8 cellular contexts compared by ENCODE assay signal in the genomic region with DNA sequence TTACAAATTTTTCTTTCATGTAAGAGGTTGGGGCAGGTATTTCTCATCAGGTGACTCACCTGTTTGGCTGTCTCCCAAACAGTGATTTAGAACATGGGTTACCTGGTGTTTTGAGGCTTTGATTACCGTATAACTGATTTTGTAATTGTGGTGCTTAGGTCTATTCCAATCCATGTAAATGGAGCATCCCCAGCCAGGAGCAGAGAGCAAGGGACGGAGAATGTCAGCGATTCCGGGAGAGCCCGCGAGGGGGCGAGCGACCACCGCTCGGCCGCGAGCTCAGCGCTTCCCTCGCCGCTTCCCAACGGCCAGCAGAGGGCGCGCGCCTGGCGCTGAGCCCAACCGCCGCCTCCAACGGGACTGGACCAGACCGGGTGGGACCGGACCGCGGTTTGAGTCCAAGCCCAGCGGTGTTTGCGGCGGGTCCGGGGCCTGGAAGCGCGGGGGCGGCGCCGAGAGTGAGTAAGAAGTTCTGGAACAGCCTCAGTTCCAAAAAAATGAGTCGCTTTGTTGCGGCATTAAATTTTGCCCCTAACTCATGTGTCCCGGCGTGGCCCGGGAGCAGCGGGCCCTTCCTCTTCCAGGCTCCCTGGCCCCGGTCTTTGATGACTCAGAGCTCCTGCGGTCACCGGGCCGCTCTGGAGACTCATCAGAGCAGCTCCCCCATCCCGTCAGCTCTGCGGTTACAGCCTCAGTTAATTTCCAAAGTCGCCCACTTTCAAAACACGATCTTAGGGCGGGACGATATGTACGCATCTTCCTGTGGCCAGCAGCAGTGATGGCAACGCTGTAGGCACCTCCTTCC. TPM values are rescaled to one million over a fixed set of nuclear protein-coding genes. Genes with fewer than 3 reads are reported as not detected.
A peak's percentile ranks its signal among the peaks of the same experiment; 100 is the strongest.
DNase-seq lines count a peak whose midpoint lies in the region; ATAC-seq, FAIRE-seq and TF ChIP-seq lines count a peak whose summit lies in the region.
"Not testable (repeated sequence)": the region's sequence is repeated elsewhere in the genome, so short reads cannot be mapped to it uniquely, and the experiment has no call there.

No MANE protein-coding gene starts in this region.

- not testable (repeated sequence) for H3K36me3 Mint-ChIP-seq in astrocyte (ENCODE audit: low read depth, unreplicated experiment); natural killer cell treated with Interleukin-12 subunit alpha and Interleukin-12 subunit beta and Interleukin-15 and Interleukin-18, amount 100 ng/mL, for 72 hours

- intact Hi-C loops in Panc1 (cut with micrococcal nuclease; ENCODE audit: unreplicated experiment), result loop anchor here (5.0 kb wide), 1 partner anchor 186 kb away; no protein-coding TSS in a partner anchor

- peaks cover 12% of the 10 kb centered on the region; the same call in 1 of the 2 replicates for H3F3A ChIP-seq in GM23248 (ENCODE audit: insufficient read depth)

- H3K9me2 ChIP-seq in GM23248 (ENCODE audit: insufficient read depth), result not testable (repeated sequence)

- in situ Hi-C loops in GM23248 (cut with MboI); Panc1 (cut with HindIII; ENCODE audit: low pct_unique_long_range_greater_than_20kb, low sequenced_read_pairs): not testable (repeated sequence)

- TF ChIP-seq EP300 in upper lobe of left lung (IDR thresholded peaks at IDR 0.05), result not testable (repeated sequence)

- peak; percentile 88 for TF ChIP-seq CTCF in Panc1 (IDR thresholded peaks at IDR 0.05)
- TF ChIP-seq CTCF in astrocyte (IDR thresholded peaks at IDR 0.05; ENCODE audit: insufficient read depth, low read depth, low read length), result not testable (repeated sequence)
- peak; percentile 33 for TF ChIP-seq CTCF in fibroblast of villous mesenchyme (IDR thresholded peaks at IDR 0.05; ENCODE audit: insufficient read depth, low read depth, low read length)
- TF ChIP-seq CTCF in upper lobe of left lung (IDR thresholded peaks at IDR 0.05), result peak; percentile 47 to 94 (median 68)

- not testable (repeated sequence) for H3K4me1 Mint-ChIP-seq in astrocyte (ENCODE audit: low read depth, unreplicated experiment); natural killer cell treated with Interleukin-12 subunit alpha and Interleukin-12 subunit beta and Interleukin-15 and Interleukin-18, amount 100 ng/mL, for 72 hours (ENCODE audit: low read depth in 2 of 2)

- H3K36me3 ChIP-seq in GM23248 (ENCODE audit: low read depth); Panc1 (ENCODE audit: control insufficient read depth, insufficient read depth, low read length); astrocyte (ENCODE audit: insufficient read depth, low read length); upper lobe of left lung: not testable (repeated sequence)

- 0 to 1% methylated on average over 1 to 4 of the region's 54 CpGs for WGBS in GM23248 (ENCODE audit: low coverage in 1 of 2, low lambda C conversion rate in 2 of 2, missing lambda C conversion rate in 2 of 2), 2 experiments
- 0% methylated on average over 1 to 10 of the region's 54 CpGs for WGBS in upper lobe of left lung, 2 donors

- not testable (repeated sequence) for H3K27ac ChIP-seq in GM23248; Panc1 (ENCODE audit: low read length); astrocyte (ENCODE audit: low read depth, low read length); upper lobe of left lung

- not testable (repeated sequence) for H3K9me3 ChIP-seq in GM23248 (ENCODE audit: low read depth); Panc1 (ENCODE audit: control insufficient read depth, insufficient read depth, low read depth, low read length); astrocyte (ENCODE audit: insufficient read depth, low read depth, low read length); upper lobe of left lung

- not testable (repeated sequence) for BruUV-seq in Panc1 (replicated peaks; lab: Mats Ljungman, UMichigan)

- H3K27me3 Mint-ChIP-seq in astrocyte (ENCODE audit: low read depth, unreplicated experiment); natural killer cell treated with Interleukin-12 subunit alpha and Interleukin-12 subunit beta and Interleukin-15 and Interleukin-18, amount 100 ng/mL, for 72 hours: not testable (repeated sequence)

- H3K4me3 ChIP-seq in GM23248, result peak overlapping the region; percentile 38
- H3K4me3 ChIP-seq in Panc1 (ENCODE audit: low read depth in 2 of 2, low read length in 2 of 2); astrocyte (ENCODE audit: insufficient read depth, low read depth, low read length); fibroblast of villous mesenchyme (ENCODE audit: low read depth, low read length); upper lobe of left lung: not testable (repeated sequence)

- peak overlapping the region; percentile 62; the same call in 1 of the 2 replicates for H2AFZ ChIP-seq in GM23248
- not testable (repeated sequence) for H2AFZ ChIP-seq in astrocyte (ENCODE audit: low read depth, low read length)

- not testable (repeated sequence) for H3K4me3 Mint-ChIP-seq in astrocyte (ENCODE audit: unreplicated experiment); natural killer cell treated with Interleukin-12 subunit alpha and Interleukin-12 subunit beta and Interleukin-15 and Interleukin-18, amount 100 ng/mL, for 72 hours

- H3K9me3 Mint-ChIP-seq in astrocyte (ENCODE audit: unreplicated experiment); natural killer cell treated with Interleukin-12 subunit alpha and Interleukin-12 subunit beta and Interleukin-15 and Interleukin-18, amount 100 ng/mL, for 72 hours: not testable (repeated sequence)

- peak; percentile 6 for DNase-seq in GM23248
- DNase-seq in Panc1 (ENCODE audit: low read depth, low spot score), result peak; percentile 5
- not testable (repeated sequence) for DNase-seq in astrocyte (ENCODE audit: low read depth); fibroblast of villous mesenchyme (ENCODE audit: low read depth); natural killer cell treated with Interleukin-12 subunit alpha and Interleukin-12 subunit beta and Interleukin-15 and Interleukin-18, amount 100 ng/mL, for 72 hours (ENCODE audit: low spot score); upper lobe of left lung

- H3K27ac Mint-ChIP-seq in astrocyte (ENCODE audit: unreplicated experiment); natural killer cell treated with Interleukin-12 subunit alpha and Interleukin-12 subunit beta and Interleukin-15 and Interleukin-18, amount 100 ng/mL, for 72 hours: not testable (repeated sequence)

- CTCF ChIA-PET in Panc1 (lab: Charles Lee), result not testable (repeated sequence)

- H3K4me1 ChIP-seq in GM23248 (ENCODE audit: insufficient read depth) (peaks cover 12% of the 10 kb centered on the region; the same call in 1 of the 2 replicates), upper lobe of left lung (peaks cover 0 to 10% (median 2%) of the 10 kb centered on the region in 4 donors)
- H3K4me1 ChIP-seq in Panc1 (ENCODE audit: control insufficient read depth, insufficient read depth, low read length); astrocyte (ENCODE audit: insufficient read depth, low read length): not testable (repeated sequence)

- ATAC-seq in GM18502 (IDR thresholded peaks at IDR 0.05; ENCODE audit: poor library complexity, unreplicated experiment), result peak; percentile 68
- ATAC-seq in HG03460 (IDR thresholded peaks at IDR 0.05; ENCODE audit: unreplicated experiment), result peak; percentile 55
- ATAC-seq in Panc1, result peak; percentile 78
- peak; percentile 73 to 85 for ATAC-seq in natural killer cell treated with Interleukin-12 subunit alpha and Interleukin-12 subunit beta and Interleukin-15 and Interleukin-18, amount 100 ng/mL, for 72 hours
- ATAC-seq in upper lobe of left lung (ENCODE audit: low FRiP score in 2 of 2), result peak; percentile 86 to 88

- FAIRE-seq in astrocyte (lab: Jason Lieb, UNC), result not testable (repeated sequence)

- not testable (repeated sequence) for H3K27me3 ChIP-seq in GM23248 (replicated peaks; ENCODE audit: insufficient read depth); Panc1 (ENCODE audit: control insufficient read depth, insufficient read depth, low read length); astrocyte (ENCODE audit: insufficient read depth, low read length); upper lobe of left lung

- TF ChIP-seq POLR2A in upper lobe of left lung (IDR thresholded peaks at IDR 0.05), result not testable (repeated sequence)

- H3K9ac ChIP-seq in GM23248, result peak overlapping the region; percentile 2; the same call in 1 of the 2 replicates
- not testable (repeated sequence) for H3K9ac ChIP-seq in astrocyte (ENCODE audit: low read length)

- POLR2A ChIA-PET in Panc1 (lab: Charles Lee), result not testable (repeated sequence)

- peak overlapping the region; percentile 13 for H3K4me2 ChIP-seq in GM23248 (ENCODE audit: unreplicated experiment)
- H3K4me2 ChIP-seq in astrocyte (ENCODE audit: low read length), result peak overlapping the region; percentile 40

- not testable (repeated sequence) for H3K79me2 ChIP-seq in GM23248 (ENCODE audit: insufficient read depth); astrocyte (ENCODE audit: insufficient read depth, low read length)

- not testable (repeated sequence) for H4K20me1 ChIP-seq in GM23248 (ENCODE audit: insufficient read depth); astrocyte (ENCODE audit: insufficient read depth, low read length)

RNA-seq across cellular contexts. Expression of a gene that starts 37.9 kb away (rescaled TPM):
- 11.1 and 20.8 TPM in 2 replicates for total RNA-seq in GM23248 (2014; rRNA removed; shearing (Covaris generic))
- polyA plus RNA-seq in GM23248 (2016; fragmentation: Nextera tagmentation; extraction: Ambion mirVana), result 15.0 and 17.0 TPM in 2 replicates
- total RNA-seq in Panc1 (2021; ENCODE audit: unreplicated experiment), result 5.3 TPM
- polyA plus RNA-seq in Panc1 (2012; ENCODE audit: insufficient read length), result 3.8 TPM
- 7.1 and 8.4 TPM in 2 replicates for total RNA-seq in astrocyte
- 11.6 and 23.3 TPM in 2 replicates for total RNA-seq in fibroblast of villous mesenchyme
- 1 to 10 TPM; 4.3 to 4.8 TPM for total RNA-seq in natural killer cell treated with Interleukin-12 subunit alpha and Interleukin-12 subunit beta and Interleukin-15 and Interleukin-18, amount 100 ng/mL, for 72 hours
- total RNA-seq in upper lobe of left lung, result 10 to 100 TPM; 43.1 to 79.6 (median 57.4) TPM

RNA-seq across cellular contexts. Expression of a gene that starts 56.4 kb away (rescaled TPM):
- total RNA-seq in GM23248 (2014; rRNA removed; shearing (Covaris generic)), result 1.7 and 2.9 TPM in 2 replicates
- polyA plus RNA-seq in GM23248 (2016; fragmentation: Nextera tagmentation; extraction: Ambion mirVana), result 2.0 and 2.2 TPM in 2 replicates
- total RNA-seq in Panc1 (2021; ENCODE audit: unreplicated experiment) (1.1 TPM), astrocyte (1.5 and 2.1 TPM in 2 replicates), fibroblast of villous mesenchyme (1.6 and 2.6 TPM in 2 replicates), upper lobe of left lung (1 to 10 TPM in 5 of 6 donors, not detected in 1; 1.0 to 2.5 (median 1.3) TPM)
- 0.59 TPM for polyA plus RNA-seq in Panc1 (2012; ENCODE audit: insufficient read length)
- 1 to 10 TPM in 1 of 2 donors, under 1 TPM in 1; 0.84 to 2.5 TPM for total RNA-seq in natural killer cell treated with Interleukin-12 subunit alpha and Interleukin-12 subunit beta and Interleukin-15 and Interleukin-18, amount 100 ng/mL, for 72 hours
